18 cellular contexts compared by ENCODE assay signal in the genomic region with DNA sequence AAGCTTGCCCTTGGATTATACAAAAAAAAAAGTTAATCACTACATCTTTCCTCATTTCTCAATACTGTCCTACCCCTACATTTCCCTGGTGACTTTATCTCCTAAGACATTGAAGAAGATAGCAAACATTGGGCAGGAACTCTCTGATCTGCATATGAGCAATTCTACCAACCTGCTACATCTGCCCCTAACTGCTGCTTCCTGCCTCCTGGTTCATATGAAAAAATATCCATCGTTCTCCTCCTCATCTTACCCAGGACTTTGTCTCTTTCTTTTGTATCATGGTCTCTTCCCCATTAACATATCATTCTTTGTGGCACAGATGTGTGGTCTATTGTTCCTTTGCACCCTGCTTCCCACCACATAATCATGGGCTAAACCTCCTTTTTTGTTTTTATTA.
A peak's percentile ranks its signal among the peaks of the same experiment; 100 is the strongest.
DNase-seq lines count a peak whose midpoint lies in the region; FAIRE-seq and TF ChIP-seq lines count a peak whose summit lies in the region.
"Had no signal": no experiment of that assay in that cellular context is flagged by ENCODE, and none has a peak within 500 bp of the region (broad histone marks: within the 10 kb centered on the region; RNA-seq: fewer than 3 reads in every experiment).

No MANE protein-coding gene starts in this region.

- no peaks in the 10 kb centered on the region for H3K9me3 ChIP-seq in Loucy (ENCODE audit: insufficient read depth, low read depth, low read length)
- no peaks in the 10 kb centered on the region for H3K9me3 ChIP-seq in esophagus muscularis mucosa
- peaks cover 0 to 6% of the 10 kb centered on the region in 2 donors for H3K9me3 ChIP-seq in neuronal stem cell (replicated peaks in 1 of 2; ENCODE audit: control insufficient read depth in 2 of 2, insufficient read depth in 1 of 2, low read depth in 1 of 2, low read length in 2 of 2)
- H3K9me3 ChIP-seq: Caco-2 had no signal

- no peaks in the 10 kb centered on the region for H4K20me1 ChIP-seq in Loucy (ENCODE audit: insufficient read depth, low read length, poor library complexity, severe bottlenecking)
- H4K20me1 ChIP-seq: BLaER1 had no signal

- H3K4me3 ChIP-seq in Loucy (ENCODE audit: low read length, poor library complexity, severe bottlenecking) (no peak overlapping the region), esophagus muscularis mucosa (no peak overlapping the region), neuronal stem cell (ENCODE audit: low read length in 2 of 2) (no peak overlapping the region)
- H3K4me3 ChIP-seq: BLaER1, GM12878 had no signal

- H4K8ac ChIP-seq in neuronal stem cell (ENCODE audit: low read depth, low read length) = no peak overlapping the region

- H3K4ac ChIP-seq in neuronal stem cell (ENCODE audit: low read length) = no peak overlapping the region

- no peaks in the 10 kb centered on the region for H3F3A ChIP-seq in Loucy (ENCODE audit: low read depth)

- H3K4me2 ChIP-seq in Loucy (ENCODE audit: low read depth, low read length, poor library complexity, severe bottlenecking) = no peak overlapping the region
- H3K4me2 ChIP-seq in neuronal stem cell (ENCODE audit: insufficient read depth, low read length, poor library complexity, severe bottlenecking) = no peak overlapping the region
- H3K4me2 ChIP-seq: BLaER1 had no signal

- H2BK15ac ChIP-seq in neuronal stem cell (ENCODE audit: low read length) = no peak overlapping the region

- no peak overlapping the region for H3K14ac ChIP-seq in neuronal stem cell (ENCODE audit: low read length)

- TF ChIP-seq CTCF in Loucy (conservative IDR thresholded peaks at IDR 0.05; ENCODE audit: low read length) (no peak), esophagus muscularis mucosa (IDR thresholded peaks at IDR 0.05) (no peak)

- no peak overlapping the region for H3K27ac ChIP-seq in esophagus muscularis mucosa (replicated peaks in 1 of 4)
- no peak overlapping the region for H3K27ac ChIP-seq in neuronal stem cell (replicated peaks; ENCODE audit: low read length)
- H3K27ac ChIP-seq: BLaER1, C4-2B had no signal

- H3K18ac ChIP-seq in neuronal stem cell (ENCODE audit: low read length) = no peak overlapping the region

- H3K27me3 ChIP-seq in Loucy (ENCODE audit: insufficient read depth, low read length, poor library complexity, severe bottlenecking) (no peaks in the 10 kb centered on the region), esophagus muscularis mucosa (no peaks in the 10 kb centered on the region), neuronal stem cell (ENCODE audit: control insufficient read depth in 3 of 3, insufficient read depth in 3 of 3, low read depth in 1 of 3, low read length in 3 of 3) (no peaks in the 10 kb centered on the region)
- H3K27me3 ChIP-seq: BLaER1 had no signal

- H2BK12ac ChIP-seq in neuronal stem cell (ENCODE audit: low read length) = no peak overlapping the region

- H2BK5ac ChIP-seq in neuronal stem cell (ENCODE audit: low read length) = no peak overlapping the region

- no peaks in the 10 kb centered on the region for H3K79me2 ChIP-seq in Loucy (ENCODE audit: insufficient read depth, low read length)

- no peak overlapping the region for H3K9ac ChIP-seq in Loucy (ENCODE audit: low read depth, low read length, poor library complexity, severe bottlenecking)
- no peak overlapping the region for H3K9ac ChIP-seq in neuronal stem cell (ENCODE audit: low read depth, low read length, poor library complexity)
- H3K9ac ChIP-seq: BLaER1 had no signal

- H2AFZ ChIP-seq in Loucy (ENCODE audit: low read length) = 0 out of 2 replicates have a peak overlapping the region, but pooled peaks have one; percentile 46
- peak overlapping the region; percentile 21 for H2AFZ ChIP-seq in neuronal stem cell (ENCODE audit: low read length)

- no peak overlapping the region for H4K91ac ChIP-seq in neuronal stem cell (ENCODE audit: low read depth, low read length, poor library complexity)

- intact Hi-C loops in esophagus muscularis mucosa (cut with DNase I) = no loop called here

- FAIRE-seq in GM12891 (lab: Jason Lieb, UNC) = peak; percentile 16
- FAIRE-seq: GM12878, GM18507 had no signal

- DNase-seq in GM12891 (ENCODE audit: insufficient read length, low spot score) (no peak), esophagus muscularis mucosa (ENCODE audit: extremely low spot score) (peak; percentile 55), neuronal stem cell (ENCODE audit: low spot score) (no peak), cerebellar cortex (ENCODE audit: low spot score) (no peak), T-helper 2 cell (no peak)
- DNase-seq in stimulated activated naive CD4-positive, alpha-beta T cell treated with Interleukin-2 at 50 U/mL for 16 hours (lab: John Stamatoyannopoulos, UW) = no peak
- DNase-seq: Caco-2; CD4-positive, CD25-positive, alpha-beta regulatory T cell; CD8-positive, alpha-beta T cell; DMS153; GOT3; H7; HCEC 1CT had no signal

- H2AK5ac ChIP-seq in neuronal stem cell (ENCODE audit: low read depth, low read length) = no peak overlapping the region

- H3K79me1 ChIP-seq in neuronal stem cell (ENCODE audit: low read depth, low read length) = no peaks in the 10 kb centered on the region

- no peak overlapping the region for H3K23ac ChIP-seq in neuronal stem cell (ENCODE audit: low read depth, low read length, poor library complexity)

- 93% methylated on average over 1 of the region's 1 CpG for WGBS in esophagus muscularis mucosa
- no CpG with 5 or more reads among the region's 1 CpG for WGBS in neuronal stem cell (ENCODE audit: extremely low coverage in 2 of 2, insufficient read length in 2 of 2, insufficient replicate concordance in 1 of 2), 2 donors

- H3K4me1 ChIP-seq in Loucy (ENCODE audit: insufficient read depth, low read length, poor library complexity, severe bottlenecking) (peaks cover 5% of the 10 kb centered on the region), esophagus muscularis mucosa (peaks cover 14 to 34% (median 16%) of the 10 kb centered on the region in 4 donors), neuronal stem cell (ENCODE audit: control insufficient read depth in 2 of 2, insufficient read depth in 1 of 2, low read depth in 1 of 2, low read length in 2 of 2) (peaks cover 0 to 3% of the 10 kb centered on the region in 2 donors)
- H3K4me1 ChIP-seq: BLaER1, Caco-2 had no signal

- H3K9me2 ChIP-seq in Loucy (replicated peaks; ENCODE audit: low read depth, low read length) = no peaks in the 10 kb centered on the region

- no peak overlapping the region for H2BK120ac ChIP-seq in neuronal stem cell (ENCODE audit: low read depth, low read length)

- no peaks in the 10 kb centered on the region for H3K36me3 ChIP-seq in Loucy (ENCODE audit: insufficient read depth, low read length)
- no peaks in the 10 kb centered on the region for H3K36me3 ChIP-seq in esophagus muscularis mucosa
- H3K36me3 ChIP-seq in neuronal stem cell (replicated peaks in 1 of 2; ENCODE audit: control insufficient read depth in 2 of 2, insufficient read depth in 2 of 2, low read length in 2 of 2) = no peaks in the 10 kb centered on the region
- H3K36me3 ChIP-seq: BLaER1 had no signal

- no peak for TF ChIP-seq EP300 in esophagus muscularis mucosa (IDR thresholded peaks at IDR 0.05)

- no peak for TF ChIP-seq POLR2A in GM12891 (IDR thresholded peaks at IDR 0.05; ENCODE audit: low read depth, low read length)
- no peak for TF ChIP-seq POLR2A in esophagus muscularis mucosa (IDR thresholded peaks at IDR 0.05; ENCODE audit: low read depth)

TF ChIP-seq in GM12891, 5 proteins besides CTCF, POLR2A, EP300 and RAD21:
- TF ChIP-seq POU2F2 (IDR thresholded peaks at IDR 0.05; ENCODE audit: low read depth, low read length) = no peak
- TF ChIP-seq TAF1 (IDR thresholded peaks at IDR 0.05; ENCODE audit: low read depth, low read length) = no peak
- TF ChIP-seq PAX5 (IDR thresholded peaks at IDR 0.05; ENCODE audit: insufficient read depth, low read length, severe bottlenecking) = no peak
- no peak for TF ChIP-seq POLR2AphosphoS5 (IDR thresholded peaks at IDR 0.05; ENCODE audit: low read depth, low read length)
- no peak for TF ChIP-seq SPI1 (IDR thresholded peaks at IDR 0.05; ENCODE audit: low read depth, low read length)
